11 cellular contexts compared by ENCODE assay signal in the genomic region with DNA sequence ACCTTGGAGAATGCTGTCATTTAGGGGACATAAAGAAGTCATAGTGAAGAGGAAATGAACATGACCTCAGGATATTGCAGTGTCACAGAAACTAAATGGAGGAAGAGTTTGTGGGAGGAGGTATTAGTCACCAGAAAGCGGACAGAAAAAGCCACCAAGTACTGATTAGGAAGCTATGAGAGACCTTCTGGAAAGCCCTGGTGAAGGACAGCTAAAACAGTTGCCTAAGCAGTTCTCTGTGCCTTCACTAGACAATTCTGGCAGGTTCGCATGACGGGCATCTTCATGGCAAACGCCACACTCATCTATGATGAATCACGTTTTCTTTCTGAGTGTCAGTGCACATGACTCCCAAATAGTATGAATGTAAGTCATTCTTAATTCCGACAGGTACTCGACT.
DNase-seq lines count a peak whose midpoint lies in the region; ATAC-seq and TF ChIP-seq lines count a peak whose summit lies in the region.
"Had no signal": no experiment of that assay in that cellular context is flagged by ENCODE, and none has a peak within 500 bp of the region (broad histone marks: within the 10 kb centered on the region; RNA-seq: fewer than 3 reads in every experiment).

No MANE protein-coding gene starts in this region.

- H3K27ac ChIP-seq in GM23338 (ENCODE audit: low read depth) = no peak overlapping the region
- H3K27ac ChIP-seq: neural progenitor cell had no signal

- H3K27me3 Mint-ChIP-seq in GM23338 (ENCODE audit: insufficient read depth, low read depth, poor library complexity) = no peaks in the 10 kb centered on the region
- H3K27me3 Mint-ChIP-seq: activated CD8-positive, alpha-beta T cell treated with anti-CD3 and anti-CD28 coated beads for 36 hours had no signal

- H2AFZ ChIP-seq in GM23338 = no peak overlapping the region
- H2AFZ ChIP-seq: neural progenitor cell had no signal

- H4K20me1 ChIP-seq in GM23338 (replicated peaks; ENCODE audit: insufficient read depth) = no peaks in the 10 kb centered on the region

- ATAC-seq in GM18873 (IDR thresholded peaks at IDR 0.05; ENCODE audit: low FRiP score, unreplicated experiment) (peak; percentile 62), HG03175 (IDR thresholded peaks at IDR 0.05; ENCODE audit: unreplicated experiment) (peak; percentile 49), sciatic nerve (peak; percentile 60), GM23338 (no peak)
- ATAC-seq: activated CD8-positive, alpha-beta T cell treated with anti-CD3 and anti-CD28 coated beads for 36 hours had no signal

- TF ChIP-seq CTCF in GM23338 (conservative IDR thresholded peaks at IDR 0.05; ENCODE audit: low read depth in 2 of 2) = no peak

- H3K4me1 Mint-ChIP-seq in GM23338 = peaks cover 5% of the 10 kb centered on the region; the same call in 2 of the 3 replicates

- H3K27ac Mint-ChIP-seq in GM23338 = no peak overlapping the region
- H3K27ac Mint-ChIP-seq: activated CD8-positive, alpha-beta T cell treated with anti-CD3 and anti-CD28 coated beads for 36 hours; neural progenitor cell had no signal

- intact Hi-C loops in sciatic nerve (cut with DNase I) = no loop called here

- no peaks in the 10 kb centered on the region for H3F3A ChIP-seq in GM23338 (replicated peaks; ENCODE audit: low read depth)

- no peak overlapping the region for H3K4me3 Mint-ChIP-seq in GM23338
- H3K4me3 Mint-ChIP-seq: activated CD8-positive, alpha-beta T cell treated with anti-CD3 and anti-CD28 coated beads for 36 hours; neural progenitor cell had no signal

- H3K9me2 ChIP-seq in GM23338 (ENCODE audit: insufficient read depth) = no peaks in the 10 kb centered on the region

- H3K36me3 Mint-ChIP-seq in GM23338 (ENCODE audit: low read depth) = no peaks in the 10 kb centered on the region
- H3K36me3 Mint-ChIP-seq: neural progenitor cell had no signal

- H3K4me2 ChIP-seq in GM23338 = no peak overlapping the region
- H3K4me2 ChIP-seq: neural progenitor cell had no signal

- H3K27me3 ChIP-seq in GM23338 (ENCODE audit: insufficient read depth) = no peaks in the 10 kb centered on the region
- H3K27me3 ChIP-seq: neural progenitor cell had no signal

- no peaks in the 10 kb centered on the region for H3K9me3 Mint-ChIP-seq in GM23338
- H3K9me3 Mint-ChIP-seq: activated CD8-positive, alpha-beta T cell treated with anti-CD3 and anti-CD28 coated beads for 36 hours; neural progenitor cell had no signal

- H3K4me3 ChIP-seq in GM23338 = no peak overlapping the region
- H3K4me3 ChIP-seq: neural progenitor cell had no signal

- H3K79me2 ChIP-seq in GM23338 (replicated peaks; ENCODE audit: insufficient read depth) = no peaks in the 10 kb centered on the region

- H3K4me1 ChIP-seq in GM23338 (ENCODE audit: insufficient read depth) = no peaks in the 10 kb centered on the region
- H3K4me1 ChIP-seq: neural progenitor cell had no signal

- H3K36me3 ChIP-seq in GM23338 (ENCODE audit: insufficient read depth) = no peaks in the 10 kb centered on the region
- H3K36me3 ChIP-seq: neural progenitor cell had no signal

- DNase-seq in SKM-1 (lab: John Stamatoyannopoulos, UW; ENCODE audit: unreplicated experiment) (peak; percentile 71), sciatic nerve (ENCODE audit: low spot score) (no peak), GM23338 (ENCODE audit: low spot score) (no peak)
- no peak for DNase-seq in activated CD4-positive, alpha-beta T cell treated with anti-CD3 and anti-CD28 coated beads, Interleukin-2, amount 50 U/mL, for 4 hours
- no peak for DNase-seq in activated T-cell treated with anti-CD3 and anti-CD28 coated beads, Interleukin-2, amount 50 U/mL, for 48 hours
- DNase-seq: activated CD8-positive, alpha-beta T cell treated with anti-CD3 and anti-CD28 coated beads for 36 hours; amygdala; DMS79 treated with DMSO at 0.1 percent for 48 hours had no signal

TF ChIP-seq in GM23338, 12 proteins besides CTCF, POLR2A, EP300 and RAD21:
- TF ChIP-seq ZNF331 (CRISPR knock-in tag; IDR thresholded peaks at IDR 0.05; ENCODE audit: low read depth) (no peak), JUNB (IDR thresholded peaks at IDR 0.05; ENCODE audit: unreplicated experiment) (no peak), EZH2 (IDR thresholded peaks at IDR 0.05; ENCODE audit: low read depth, unreplicated experiment) (no peak), CREB1 (CRISPR knock-in tag; IDR thresholded peaks at IDR 0.05; ENCODE audit: low read depth) (no peak), ZNF114 (CRISPR knock-in tag; IDR thresholded peaks at IDR 0.05) (no peak), STAT1 (IDR thresholded peaks at IDR 0.05; ENCODE audit: unreplicated experiment) (no peak), NANOG (IDR thresholded peaks at IDR 0.05; ENCODE audit: borderline replicate concordance) (no peak)
- TF ChIP-seq, protein P1, sequence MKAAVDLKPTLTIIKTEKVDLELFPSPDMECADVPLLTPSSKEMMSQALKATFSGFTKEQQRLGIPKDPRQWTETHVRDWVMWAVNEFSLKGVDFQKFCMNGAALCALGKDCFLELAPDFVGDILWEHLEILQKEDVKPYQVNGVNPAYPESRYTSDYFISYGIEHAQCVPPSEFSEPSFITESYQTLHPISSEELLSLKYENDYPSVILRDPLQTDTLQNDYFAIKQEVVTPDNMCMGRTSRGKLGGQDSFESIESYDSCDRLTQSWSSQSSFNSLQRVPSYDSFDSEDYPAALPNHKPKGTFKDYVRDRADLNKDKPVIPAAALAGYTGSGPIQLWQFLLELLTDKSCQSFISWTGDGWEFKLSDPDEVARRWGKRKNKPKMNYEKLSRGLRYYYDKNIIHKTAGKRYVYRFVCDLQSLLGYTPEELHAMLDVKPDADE (IDR thresholded peaks at IDR 0.05) = no peak
- TF ChIP-seq, protein P2, sequence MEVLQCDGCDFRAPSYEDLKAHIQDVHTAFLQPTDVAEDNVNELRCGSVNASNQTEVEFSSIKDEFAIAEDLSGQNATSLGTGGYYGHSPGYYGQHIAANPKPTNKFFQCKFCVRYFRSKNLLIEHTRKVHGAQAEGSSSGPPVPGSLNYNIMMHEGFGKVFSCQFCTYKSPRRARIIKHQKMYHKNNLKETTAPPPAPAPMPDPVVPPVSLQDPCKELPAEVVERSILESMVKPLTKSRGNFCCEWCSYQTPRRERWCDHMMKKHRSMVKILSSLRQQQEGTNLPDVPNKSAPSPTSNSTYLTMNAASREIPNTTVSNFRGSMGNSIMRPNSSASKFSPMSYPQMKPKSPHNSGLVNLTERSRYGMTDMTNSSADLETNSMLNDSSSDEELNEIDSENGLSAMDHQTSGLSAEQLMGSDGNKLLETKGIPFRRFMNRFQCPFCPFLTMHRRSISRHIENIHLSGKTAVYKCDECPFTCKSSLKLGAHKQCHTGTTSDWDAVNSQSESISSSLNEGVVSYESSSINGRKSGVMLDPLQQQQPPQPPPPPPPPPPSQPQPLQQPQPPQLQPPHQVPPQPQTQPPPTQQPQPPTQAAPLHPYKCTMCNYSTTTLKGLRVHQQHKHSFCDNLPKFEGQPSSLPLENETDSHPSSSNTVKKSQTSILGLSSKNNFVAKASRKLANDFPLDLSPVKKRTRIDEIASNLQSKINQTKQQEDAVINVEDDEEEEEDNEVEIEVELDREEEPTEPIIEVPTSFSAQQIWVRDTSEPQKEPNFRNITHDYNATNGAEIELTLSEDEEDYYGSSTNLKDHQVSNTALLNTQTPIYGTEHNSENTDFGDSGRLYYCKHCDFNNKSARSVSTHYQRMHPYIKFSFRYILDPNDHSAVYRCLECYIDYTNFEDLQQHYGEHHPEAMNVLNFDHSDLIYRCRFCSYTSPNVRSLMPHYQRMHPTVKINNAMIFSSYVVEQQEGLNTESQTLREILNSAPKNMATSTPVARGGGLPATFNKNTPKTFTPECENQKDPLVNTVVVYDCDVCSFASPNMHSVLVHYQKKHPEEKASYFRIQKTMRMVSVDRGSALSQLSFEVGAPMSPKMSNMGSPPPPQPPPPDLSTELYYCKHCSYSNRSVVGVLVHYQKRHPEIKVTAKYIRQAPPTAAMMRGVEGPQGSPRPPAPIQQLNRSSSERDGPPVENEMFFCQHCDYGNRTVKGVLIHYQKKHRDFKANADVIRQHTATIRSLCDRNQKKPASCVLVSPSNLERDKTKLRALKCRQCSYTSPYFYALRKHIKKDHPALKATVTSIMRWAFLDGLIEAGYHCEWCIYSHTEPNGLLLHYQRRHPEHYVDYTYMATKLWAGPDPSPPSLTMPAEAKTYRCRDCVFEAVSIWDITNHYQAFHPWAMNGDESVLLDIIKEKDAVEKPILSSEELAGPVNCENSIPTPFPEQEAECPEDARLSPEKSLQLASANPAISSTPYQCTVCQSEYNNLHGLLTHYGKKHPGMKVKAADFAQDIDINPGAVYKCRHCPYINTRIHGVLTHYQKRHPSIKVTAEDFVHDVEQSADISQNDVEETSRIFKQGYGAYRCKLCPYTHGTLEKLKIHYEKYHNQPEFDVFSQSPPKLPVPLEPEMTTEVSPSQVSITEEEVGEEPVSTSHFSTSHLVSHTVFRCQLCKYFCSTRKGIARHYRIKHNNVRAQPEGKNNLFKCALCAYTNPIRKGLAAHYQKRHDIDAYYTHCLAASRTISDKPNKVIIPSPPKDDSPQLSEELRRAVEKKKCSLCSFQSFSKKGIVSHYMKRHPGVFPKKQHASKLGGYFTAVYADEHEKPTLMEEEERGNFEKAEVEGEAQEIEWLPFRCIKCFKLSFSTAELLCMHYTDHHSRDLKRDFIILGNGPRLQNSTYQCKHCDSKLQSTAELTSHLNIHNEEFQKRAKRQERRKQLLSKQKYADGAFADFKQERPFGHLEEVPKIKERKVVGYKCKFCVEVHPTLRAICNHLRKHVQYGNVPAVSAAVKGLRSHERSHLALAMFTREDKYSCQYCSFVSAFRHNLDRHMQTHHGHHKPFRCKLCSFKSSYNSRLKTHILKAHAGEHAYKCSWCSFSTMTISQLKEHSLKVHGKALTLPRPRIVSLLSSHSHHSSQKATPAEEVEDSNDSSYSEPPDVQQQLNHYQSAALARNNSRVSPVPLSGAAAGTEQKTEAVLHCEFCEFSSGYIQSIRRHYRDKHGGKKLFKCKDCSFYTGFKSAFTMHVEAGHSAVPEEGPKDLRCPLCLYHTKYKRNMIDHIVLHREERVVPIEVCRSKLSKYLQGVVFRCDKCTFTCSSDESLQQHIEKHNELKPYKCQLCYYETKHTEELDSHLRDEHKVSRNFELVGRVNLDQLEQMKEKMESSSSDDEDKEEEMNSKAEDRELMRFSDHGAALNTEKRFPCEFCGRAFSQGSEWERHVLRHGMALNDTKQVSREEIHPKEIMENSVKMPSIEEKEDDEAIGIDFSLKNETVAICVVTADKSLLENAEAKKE (CRISPR knock-in tag; IDR thresholded peaks at IDR 0.05) = no peak
